8 cellular contexts compared by ENCODE assay signal in genomic region chr18:57585421-57585820, GRCh38. TPM values are rescaled to one million over a fixed set of nuclear protein-coding genes. Genes with fewer than 3 reads are reported as not detected.
A peak's percentile ranks its signal among the peaks of the same experiment; 100 is the strongest.
DNase-seq lines count a peak whose midpoint lies in the region; ATAC-seq and TF ChIP-seq lines count a peak whose summit lies in the region.

No MANE protein-coding gene starts in this region.

- H3K4me1 Mint-ChIP-seq in stimulated activated naive CD8-positive, alpha-beta T cell treated with anti-CD3 and anti-CD28 coated beads, Interleukin-15, Interleukin-2, amounts not matched to agents 100 ng/mL and 50 ng/mL, for 24 hours (ENCODE audit: low read depth), result peaks cover 41% of the 10 kb centered on the region

- H3K27ac ChIP-seq in lower lobe of right lung (peak overlapping the region; percentile 92), vagina (no peak overlapping the region)

- in situ Hi-C loops in astrocyte of the spinal cord (cut with HindIII; ENCODE audit: low sequenced_read_pairs), result no loop called here

- H3K9me3 Mint-ChIP-seq in stimulated activated naive CD8-positive, alpha-beta T cell treated with anti-CD3 and anti-CD28 coated beads, Interleukin-15, Interleukin-2, amounts not matched to agents 100 ng/mL and 50 ng/mL, for 24 hours, result no peaks in the 10 kb centered on the region

- peak overlapping the region; percentile 76 for H3K27ac Mint-ChIP-seq in stimulated activated naive CD8-positive, alpha-beta T cell treated with anti-CD3 and anti-CD28 coated beads, Interleukin-15, Interleukin-2, amounts not matched to agents 100 ng/mL and 50 ng/mL, for 24 hours

- no peaks in the 10 kb centered on the region for H3K27me3 ChIP-seq in lower lobe of right lung (ENCODE audit: low read depth)
- no peaks in the 10 kb centered on the region for H3K27me3 ChIP-seq in vagina

- no peaks in the 10 kb centered on the region for H3K27me3 Mint-ChIP-seq in stimulated activated naive CD8-positive, alpha-beta T cell treated with anti-CD3 and anti-CD28 coated beads, Interleukin-15, Interleukin-2, amounts not matched to agents 100 ng/mL and 50 ng/mL, for 24 hours

- peaks cover 6% of the 10 kb centered on the region for H3K36me3 Mint-ChIP-seq in stimulated activated naive CD8-positive, alpha-beta T cell treated with anti-CD3 and anti-CD28 coated beads, Interleukin-15, Interleukin-2, amounts not matched to agents 100 ng/mL and 50 ng/mL, for 24 hours (ENCODE audit: low read depth)

- DNase-seq in stimulated activated naive CD8-positive, alpha-beta T cell treated with anti-CD3 and anti-CD28 coated beads, Interleukin-15, Interleukin-2, amounts not matched to agents 100 U/mL and 50 U/mL, for 24 hours, result no peak
- DNase-seq in astrocyte of the spinal cord (ENCODE audit: low read depth, low spot score) (peak; percentile 12), lower lobe of right lung (no peak), vagina (ENCODE audit: extremely low spot score in 2 of 2) (no peak)

- TF ChIP-seq CTCF in astrocyte of the spinal cord (IDR thresholded peaks at IDR 0.05; ENCODE audit: low read depth, low read length), result no peak
- TF ChIP-seq CTCF in lower lobe of right lung (IDR thresholded peaks at IDR 0.05), result no peak
- TF ChIP-seq CTCF in vagina (IDR thresholded peaks at IDR 0.05), result no peak

- peak overlapping the region; percentile 88 for H3K4me3 Mint-ChIP-seq in stimulated activated naive CD8-positive, alpha-beta T cell treated with anti-CD3 and anti-CD28 coated beads, Interleukin-15, Interleukin-2, amounts not matched to agents 100 ng/mL and 50 ng/mL, for 24 hours

- TF ChIP-seq POLR2A in vagina (IDR thresholded peaks at IDR 0.05), result no peak

- H3K4me1 ChIP-seq in lower lobe of right lung (peaks cover 11% of the 10 kb centered on the region), vagina (peaks cover 17% of the 10 kb centered on the region)

- H3K9me3 ChIP-seq in lower lobe of right lung (no peaks in the 10 kb centered on the region), vagina (no peaks in the 10 kb centered on the region)

- intact Hi-C loops in lower lobe of right lung (cut with DNase I) (no loop called here), vagina (cut with DNase I) (no loop called here)

- ATAC-seq in stimulated activated naive CD8-positive, alpha-beta T cell treated with anti-CD3 and anti-CD28 coated beads, Interleukin-15, Interleukin-2, amounts not matched to agents 100 U/mL and 50 U/mL, for 24 hours, result no peak
- ATAC-seq in lower lobe of right lung (no peak), GM21723 (IDR thresholded peaks at IDR 0.05; ENCODE audit: unreplicated experiment) (no peak), GM19328 (IDR thresholded peaks at IDR 0.05; ENCODE audit: unreplicated experiment) (no peak), GM21423 (IDR thresholded peaks at IDR 0.05; ENCODE audit: unreplicated experiment) (no peak)

- H3K4me3 ChIP-seq in astrocyte of the spinal cord (ENCODE audit: low read depth, low read length) (peak overlapping the region; percentile 59), lower lobe of right lung (peak overlapping the region; percentile 85), vagina (peak overlapping the region; percentile 74 to 98)

- H3K36me3 ChIP-seq in lower lobe of right lung (peaks cover 8% of the 10 kb centered on the region), vagina (no peaks in the 10 kb centered on the region)

RNA-seq across cellular contexts. Expression of gene FECH, which starts 1.1 kb away (rescaled TPM):
- total RNA-seq in lower lobe of right lung (25.7 TPM), vagina (44.7 TPM)

RNA-seq across cellular contexts. Expression of gene NARS1, which starts 36.2 kb away (rescaled TPM):
- total RNA-seq in lower lobe of right lung (94.8 TPM), vagina (81.3 TPM)
